ENCODE assay signal across 11 cellular contexts in genomic region chr3:178195824-178196223, GRCh38.
A peak's percentile ranks its signal among the peaks of the same experiment; 100 is the strongest.
DNase-seq lines count a peak whose midpoint lies in the region; ATAC-seq and TF ChIP-seq lines count a peak whose summit lies in the region.
"Had no signal": no experiment of that assay in that cellular context is flagged by ENCODE, and none has a peak within 500 bp of the region (broad histone marks: within the 10 kb centered on the region; RNA-seq: fewer than 3 reads in every experiment).

No MANE protein-coding gene starts in this region.

- 61% methylated on average over 2 of the region's 2 CpGs for WGBS in esophagus muscularis mucosa

- peak; percentile 79 for ATAC-seq in GM21360 (IDR thresholded peaks at IDR 0.05; ENCODE audit: unreplicated experiment)
- peak; percentile 92 for ATAC-seq in HG03432 (IDR thresholded peaks at IDR 0.05; ENCODE audit: unreplicated experiment)

- no peaks in the 10 kb centered on the region for H3K36me3 ChIP-seq in esophagus muscularis mucosa

- DNase-seq in AG09319 (ENCODE audit: extremely low read depth, low read depth): peak; percentile 2
- DNase-seq in esophagus muscularis mucosa (ENCODE audit: extremely low spot score): no peak
- no peak for DNase-seq in activated CD4-positive, alpha-beta memory T cell treated with anti-CD3 and anti-CD28 coated beads, Interleukin-2, amount 10 ng/mL, durations not matched to agents 7 days and 5 days
- no peak for DNase-seq in stimulated activated naive CD4-positive, alpha-beta T cell (lab: John Stamatoyannopoulos, UW)
- no peak for DNase-seq in OCI-M2 (lab: John Stamatoyannopoulos, UW; ENCODE audit: unreplicated experiment)
- DNase-seq in HT-29 (ENCODE audit: low spot score): no peak
- DNase-seq: CD4-positive, CD25-positive, alpha-beta regulatory T cell; testis had no signal

- no peak for TF ChIP-seq EP300 in esophagus muscularis mucosa (IDR thresholded peaks at IDR 0.05)

- H3K36me3 Mint-ChIP-seq in activated CD4-positive, alpha-beta memory T cell treated with anti-CD3 and anti-CD28 coated beads, Interleukin-2, amount 10 ng/mL, durations not matched to agents 7 days and 5 days (ENCODE audit: low read depth): no peaks in the 10 kb centered on the region
- H3K36me3 Mint-ChIP-seq: activated naive CD8-positive, alpha-beta T cell; CD4-positive, CD25-positive, alpha-beta regulatory T cell had no signal

- no peak for TF ChIP-seq POLR2A in esophagus muscularis mucosa (IDR thresholded peaks at IDR 0.05; ENCODE audit: low read depth)

- H3K4me3 Mint-ChIP-seq in activated CD4-positive, alpha-beta memory T cell treated with anti-CD3 and anti-CD28 coated beads, Interleukin-2, amount 10 ng/mL, durations not matched to agents 7 days and 5 days: no peak overlapping the region
- H3K4me3 Mint-ChIP-seq: activated naive CD8-positive, alpha-beta T cell; CD4-positive, CD25-positive, alpha-beta regulatory T cell had no signal

- H3K4me3 ChIP-seq in esophagus muscularis mucosa: no peak overlapping the region
- H3K4me3 ChIP-seq: testis had no signal

- no peak overlapping the region for H3K27ac Mint-ChIP-seq in activated CD4-positive, alpha-beta memory T cell treated with anti-CD3 and anti-CD28 coated beads, Interleukin-2, amount 10 ng/mL, durations not matched to agents 7 days and 5 days
- H3K27ac Mint-ChIP-seq: activated naive CD8-positive, alpha-beta T cell; CD4-positive, CD25-positive, alpha-beta regulatory T cell had no signal

- POLR2A ChIA-PET in activated CD4-positive, alpha-beta memory T cell treated with anti-CD3 and anti-CD28 coated beads, Interleukin-2, amount 10 ng/mL, durations not matched to agents 7 days and 5 days (lab: Charles Lee): no interaction called here

- peak overlapping the region; percentile 14 to 60 (median 56) for H3K27ac ChIP-seq in esophagus muscularis mucosa (replicated peaks in 1 of 4)
- H3K27ac ChIP-seq: testis had no signal

- H3K9me3 Mint-ChIP-seq in activated CD4-positive, alpha-beta memory T cell treated with anti-CD3 and anti-CD28 coated beads, Interleukin-2, amount 10 ng/mL, durations not matched to agents 7 days and 5 days: peaks cover 2% of the 10 kb centered on the region
- H3K9me3 Mint-ChIP-seq: CD4-positive, CD25-positive, alpha-beta regulatory T cell had no signal

- CTCF ChIA-PET in activated CD4-positive, alpha-beta memory T cell treated with anti-CD3 and anti-CD28 coated beads, Interleukin-2, amount 10 ng/mL, durations not matched to agents 7 days and 5 days (lab: Charles Lee): no interaction called here

- TF ChIP-seq CTCF in AG09319 (IDR thresholded peaks at IDR 0.05; ENCODE audit: low read depth, low read length): no peak
- TF ChIP-seq CTCF in esophagus muscularis mucosa (IDR thresholded peaks at IDR 0.05): no peak

- peaks cover 0 to 31% (median 18%) of the 10 kb centered on the region in 4 donors for H3K4me1 ChIP-seq in esophagus muscularis mucosa
- H3K4me1 ChIP-seq: testis had no signal

- H3K9me3 ChIP-seq in esophagus muscularis mucosa: no peaks in the 10 kb centered on the region
- H3K9me3 ChIP-seq: testis had no signal

- H3K27me3 Mint-ChIP-seq in activated CD4-positive, alpha-beta memory T cell treated with anti-CD3 and anti-CD28 coated beads, Interleukin-2, amount 10 ng/mL, durations not matched to agents 7 days and 5 days: no peaks in the 10 kb centered on the region

- no peaks in the 10 kb centered on the region for H3K4me1 Mint-ChIP-seq in activated CD4-positive, alpha-beta memory T cell treated with anti-CD3 and anti-CD28 coated beads, Interleukin-2, amount 10 ng/mL, durations not matched to agents 7 days and 5 days

- intact Hi-C loops in esophagus muscularis mucosa (cut with DNase I): no loop called here

- H3K27me3 ChIP-seq in esophagus muscularis mucosa: no peaks in the 10 kb centered on the region
- H3K27me3 ChIP-seq: testis had no signal
